Comparison of ENCODE assay signal across 8 cellular contexts in the genomic region with DNA sequence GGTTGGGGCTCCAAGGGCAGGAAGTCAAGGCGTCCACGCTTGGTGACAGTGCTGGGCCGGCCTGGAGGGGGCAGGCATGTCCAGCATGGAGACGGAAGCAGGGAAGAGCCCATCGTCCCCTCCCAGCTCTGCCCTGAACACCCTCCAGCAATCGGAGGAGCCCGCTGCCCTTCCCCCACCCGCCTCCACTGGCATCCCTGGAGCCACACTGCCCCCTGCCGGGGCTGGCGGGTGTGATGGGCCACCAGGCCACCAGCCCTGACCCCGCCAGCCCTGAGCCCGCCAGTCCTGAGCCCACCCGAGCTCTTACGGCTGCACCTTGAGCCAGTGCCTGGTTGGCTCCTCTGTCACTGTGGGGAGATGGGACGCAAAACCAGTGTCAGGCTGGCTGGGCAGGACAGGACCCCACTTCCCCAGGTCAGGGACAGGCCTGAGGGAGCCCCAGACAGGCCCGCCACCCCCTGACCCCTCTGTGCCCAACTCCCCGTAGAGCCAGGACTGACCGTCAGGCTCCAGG. TPM values are rescaled to one million over a fixed set of nuclear protein-coding genes. Genes with fewer than 3 reads are reported as not detected.
DNase-seq lines count a peak whose midpoint lies in the region; ATAC-seq and TF ChIP-seq lines count a peak whose summit lies in the region.

No MANE protein-coding gene starts in this region.

- CTCF ChIA-PET in activated CD8-positive, alpha-beta T cell treated with anti-CD3 and anti-CD28 coated beads for 36 hours (lab: Charles Lee), result interaction anchor here (0.5 to 2.0 kb wide), 12 partner anchors 9 to 430 kb away, joined by 3 to 10 read pairs (median 4); a partner anchor contains a TSS

- peaks cover 9% of the 10 kb centered on the region for H3K4me1 Mint-ChIP-seq in activated CD8-positive, alpha-beta T cell treated with anti-CD3 and anti-CD28 coated beads for 36 hours (ENCODE audit: low read depth)

- 25% methylated on average over 18 of the region's 18 CpGs for WGBS in mesenchymal stem cell

- no peak overlapping the region for H3K4me3 Mint-ChIP-seq in activated CD8-positive, alpha-beta T cell treated with anti-CD3 and anti-CD28 coated beads for 36 hours

- peak; percentile 74 for DNase-seq in Ammon's horn (ENCODE audit: low spot score)
- DNase-seq in HCEC 1CT, result peak; percentile 49
- peak; percentile 28 for DNase-seq in NCI-H774 (lab: John Stamatoyannopoulos, UW)
- DNase-seq in activated CD8-positive, alpha-beta T cell treated with anti-CD3 and anti-CD28 coated beads for 36 hours, result peak; percentile 91
- DNase-seq in effector memory CD4-positive, alpha-beta T cell, result peak; percentile 55 to 75 (median 67)
- DNase-seq in mesenchymal stem cell, result peak; percentile 75
- peak; percentile 56 to 59 for DNase-seq in stimulated activated CD8-positive, alpha-beta memory T cell treated with anti-CD3 and anti-CD28 coated beads, Interleukin-15, amount 100 ng/mL, for 4 hours (ENCODE audit: low read depth in 2 of 2)

- peak; percentile 31 for ATAC-seq in activated CD8-positive, alpha-beta T cell treated with anti-CD3 and anti-CD28 coated beads for 36 hours
- ATAC-seq in HG03439 (IDR thresholded peaks at IDR 0.05; ENCODE audit: unreplicated experiment), result no peak

- no peak overlapping the region for H3K27ac Mint-ChIP-seq in activated CD8-positive, alpha-beta T cell treated with anti-CD3 and anti-CD28 coated beads for 36 hours

- no peaks in the 10 kb centered on the region for H3K36me3 ChIP-seq in effector memory CD4-positive, alpha-beta T cell (ENCODE audit: control insufficient read depth, insufficient read depth, low read length)
- H3K36me3 ChIP-seq in mesenchymal stem cell (ENCODE audit: control insufficient read depth in 1 of 2, insufficient read depth in 2 of 2, low read depth in 1 of 2, low read length in 2 of 2), result no peaks in the 10 kb centered on the region

- no peaks in the 10 kb centered on the region for H3K9me3 ChIP-seq in effector memory CD4-positive, alpha-beta T cell (ENCODE audit: control insufficient read depth, low read length)
- no peaks in the 10 kb centered on the region for H3K9me3 ChIP-seq in mesenchymal stem cell (ENCODE audit: control insufficient read depth, low read length)

- no peak overlapping the region for H2BK15ac ChIP-seq in mesenchymal stem cell (ENCODE audit: low read depth, poor library complexity, severe bottlenecking)

- no peaks in the 10 kb centered on the region for H3K9me3 Mint-ChIP-seq in activated CD8-positive, alpha-beta T cell treated with anti-CD3 and anti-CD28 coated beads for 36 hours

- intact Hi-C loops in activated CD8-positive, alpha-beta T cell treated with anti-CD3 and anti-CD28 coated beads for 36 hours (cut with micrococcal nuclease), result loop anchor here (5.0 kb wide), 1 partner anchor 225 kb away; no protein-coding TSS in a partner anchor

- H3K23ac ChIP-seq in mesenchymal stem cell (ENCODE audit: low read length in 2 of 2), result no peak overlapping the region

- no peaks in the 10 kb centered on the region for H3K36me3 Mint-ChIP-seq in activated CD8-positive, alpha-beta T cell treated with anti-CD3 and anti-CD28 coated beads for 36 hours (ENCODE audit: low read depth)

- peak; percentile 88 for TF ChIP-seq CTCF in activated CD8-positive, alpha-beta T cell treated with anti-CD3 and anti-CD28 coated beads for 36 hours (IDR thresholded peaks at IDR 0.05)

- no peak overlapping the region for H3K4me3 ChIP-seq in effector memory CD4-positive, alpha-beta T cell (ENCODE audit: insufficient read depth, low read depth, low read length, poor library complexity, severe bottlenecking)
- peak overlapping the region in 1 of 2 experiments; percentile 56 for H3K4me3 ChIP-seq in mesenchymal stem cell (ENCODE audit: insufficient read depth in 1 of 2, low read depth in 1 of 2, low read length in 2 of 2)

- no peak overlapping the region for H2BK120ac ChIP-seq in mesenchymal stem cell (ENCODE audit: low read depth, low read length)

- H3K27me3 ChIP-seq in effector memory CD4-positive, alpha-beta T cell (replicated peaks; ENCODE audit: control insufficient read depth, insufficient read depth, low read length, poor library complexity, severe bottlenecking), result no peaks in the 10 kb centered on the region
- H3K27me3 ChIP-seq in mesenchymal stem cell (ENCODE audit: control insufficient read depth in 1 of 2, insufficient read depth in 1 of 2, low read length in 2 of 2), result peaks cover 31 to 65% of the 10 kb centered on the region in 2 experiments

- H3K14ac ChIP-seq in mesenchymal stem cell (ENCODE audit: low read length in 2 of 2), result peak overlapping the region in 1 of 2 experiments; percentile 83

- H2BK5ac ChIP-seq in mesenchymal stem cell (ENCODE audit: low read depth, low read length, poor library complexity, severe bottlenecking), result no peak overlapping the region

- H3K27me3 Mint-ChIP-seq in activated CD8-positive, alpha-beta T cell treated with anti-CD3 and anti-CD28 coated beads for 36 hours, result peaks cover 2% of the 10 kb centered on the region

- H3K18ac ChIP-seq in mesenchymal stem cell (ENCODE audit: low read depth in 1 of 2, low read length in 2 of 2), result peak overlapping the region; percentile 50 to 85

- H3K79me1 ChIP-seq in mesenchymal stem cell (replicated peaks; ENCODE audit: low read length, poor library complexity, severe bottlenecking), result no peaks in the 10 kb centered on the region

- peak overlapping the region; percentile 7 to 64 for H3K4ac ChIP-seq in mesenchymal stem cell (ENCODE audit: low read depth in 1 of 2, low read length in 2 of 2)

- no peak overlapping the region for H3K4me2 ChIP-seq in mesenchymal stem cell (ENCODE audit: low read length, poor library complexity, severe bottlenecking)

- peaks cover 24% of the 10 kb centered on the region for H3K4me1 ChIP-seq in effector memory CD4-positive, alpha-beta T cell (ENCODE audit: control insufficient read depth, insufficient read depth, low read length, poor library complexity, severe bottlenecking)
- peaks cover 21% of the 10 kb centered on the region for H3K4me1 ChIP-seq in mesenchymal stem cell (ENCODE audit: control insufficient read depth, insufficient read depth, low read depth, low read length)

- H3K27ac ChIP-seq in effector memory CD4-positive, alpha-beta T cell (ENCODE audit: insufficient read depth, low read length, poor library complexity, severe bottlenecking), result no peak overlapping the region
- H3K27ac ChIP-seq in mesenchymal stem cell (ENCODE audit: low read length, poor library complexity, severe bottlenecking), result no peak overlapping the region

- peak overlapping the region in 1 of 2 experiments; percentile 75 for H2BK12ac ChIP-seq in mesenchymal stem cell (ENCODE audit: low read length in 2 of 2)

- peak overlapping the region; percentile 55 for H4K91ac ChIP-seq in mesenchymal stem cell (ENCODE audit: low read length)

- peak overlapping the region; percentile 91 for H4K8ac ChIP-seq in mesenchymal stem cell (ENCODE audit: low read length)

- POLR2A ChIA-PET in activated CD8-positive, alpha-beta T cell treated with anti-CD3 and anti-CD28 coated beads for 36 hours (lab: Charles Lee), result interaction anchor here (0.8 kb wide), 1 partner anchor 70 kb away, joined by 3 read pairs; no protein-coding TSS in a partner anchor

- peak overlapping the region; percentile 85 for H2AFZ ChIP-seq in mesenchymal stem cell (ENCODE audit: low read depth, low read length)

- H2AK5ac ChIP-seq in mesenchymal stem cell (ENCODE audit: low read length, severe bottlenecking), result no peak overlapping the region

- peak overlapping the region; percentile 54 for H3K9ac ChIP-seq in mesenchymal stem cell (ENCODE audit: low read length)

RNA-seq across cellular contexts. Expression of a gene that starts 4.1 kb away (rescaled TPM):
- not detected for total RNA-seq in activated CD8-positive, alpha-beta T cell treated with anti-CD3 and anti-CD28 coated beads for 36 hours
- 0.43 TPM for polyA plus RNA-seq in mesenchymal stem cell (2013, experiment 1 of 2)
- 0.37 TPM for polyA plus RNA-seq in mesenchymal stem cell (2013, experiment 2 of 2)

RNA-seq across cellular contexts. Expression of a gene that starts 32.9 kb away (rescaled TPM):
- total RNA-seq in activated CD8-positive, alpha-beta T cell treated with anti-CD3 and anti-CD28 coated beads for 36 hours, result under 1 TPM; 0.16 to 0.20 TPM
- 0.99 TPM for polyA plus RNA-seq in mesenchymal stem cell (2013, experiment 1 of 2)
- polyA plus RNA-seq in mesenchymal stem cell (2013, experiment 2 of 2), result 1.00 TPM

RNA-seq across cellular contexts. Expression of a gene that starts 50.0 kb away (rescaled TPM):
- 1 to 10 TPM; 4.3 to 6.2 TPM for total RNA-seq in activated CD8-positive, alpha-beta T cell treated with anti-CD3 and anti-CD28 coated beads for 36 hours
- 3.8 TPM for polyA plus RNA-seq in mesenchymal stem cell (2013, experiment 1 of 2)
- 4.3 TPM for polyA plus RNA-seq in mesenchymal stem cell (2013, experiment 2 of 2)

Comparison
In these comparisons a context has a peak if more than half of its experiments do, and no peak if none do; other contexts are left out.
1. DNase-seq: peak in every context shown above with its lines; median percentile 91 in activated CD8-positive, alpha-beta T cell treated with anti-CD3 and anti-CD28 coated beads for 36 hours; 75 in mesenchymal stem cell; 74 in Ammon's horn; 67 in effector memory CD4-positive, alpha-beta T cell; 58 in stimulated activated CD8-positive, alpha-beta memory T cell treated with anti-CD3 and anti-CD28 coated beads, Interleukin-15, amount 100 ng/mL, for 4 hours; 49 in HCEC 1CT; 28 in NCI-H774.